32 cellular contexts compared by ENCODE assay signal in genomic region chr10:131025333-131025732, GRCh38.
"Had no signal": no experiment of that assay in that cellular context is flagged by ENCODE, and none has a peak within 500 bp of the region (broad histone marks: within the 10 kb centered on the region; RNA-seq: fewer than 3 reads in every experiment).

No MANE protein-coding gene starts in this region.

- H3K9me3 Mint-ChIP-seq: activated B cell treated with CpG ODN at 0.5 μM for 24 hours; activated CD4-positive, alpha-beta memory T cell treated with anti-CD3 and anti-CD28 coated beads for 36 hours; activated CD4-positive, alpha-beta T cell treated with anti-CD3 and anti-CD28 coated beads, Interleukin-2, amount 10 ng/mL, durations not matched to agents 24 days and 14 days; activated T-helper 1 cell treated with anti-CD3 and anti-CD28 coated beads, Interleukin-12 subunit alpha, Interleukin-12 subunit beta, Interleukin-2, Interleukin-4 antibody, amounts not matched to agents 30 ng/mL and 10 ng/mL and 1 ng/mL, durations not matched to agents 14 hours and 24 hours and 36 hours; central memory CD8-positive, alpha-beta T cell; T-helper 2 cell treated with Interferon-gamma antibody and Interleukin-4, amounts not matched to agents 5 μg/mL and 100 μg/mL, for 36 hours had no signal

- H3K27me3 Mint-ChIP-seq: activated B cell treated with CpG ODN at 0.5 μM for 24 hours; activated CD4-positive, alpha-beta memory T cell treated with anti-CD3 and anti-CD28 coated beads for 36 hours; activated CD4-positive, alpha-beta T cell treated with anti-CD3 and anti-CD28 coated beads, Interleukin-2, amount 10 ng/mL, durations not matched to agents 24 days and 14 days; activated CD8-positive, alpha-beta memory T cell treated with anti-CD3 and anti-CD28 coated beads, Interleukin-2, amount 10 ng/mL, durations not matched to agents 7 days and 5 days; central memory CD8-positive, alpha-beta T cell; effector memory CD8-positive, alpha-beta T cell had no signal

- H3K36me3 ChIP-seq: brain microvascular endothelial cell, esophagus squamous epithelium, gastroesophageal sphincter, heart right ventricle, WERI-Rb-1 had no signal

- H3K4me1 Mint-ChIP-seq: activated B cell treated with CpG ODN at 0.5 μM for 24 hours; activated CD4-positive, alpha-beta T cell treated with anti-CD3 and anti-CD28 coated beads, Interleukin-2, amount 10 ng/mL, durations not matched to agents 24 days and 14 days; activated CD8-positive, alpha-beta memory T cell treated with anti-CD3 and anti-CD28 coated beads, Interleukin-2, amount 10 ng/mL, durations not matched to agents 7 days and 5 days; central memory CD8-positive, alpha-beta T cell; T-helper 17 cell had no signal

- H3K27ac Mint-ChIP-seq: activated B cell treated with CpG ODN at 0.5 μM for 24 hours; activated CD4-positive, alpha-beta memory T cell treated with anti-CD3 and anti-CD28 coated beads for 36 hours; activated CD4-positive, alpha-beta T cell treated with anti-CD3 and anti-CD28 coated beads, Interleukin-2, amount 10 ng/mL, durations not matched to agents 24 days and 14 days; activated CD8-positive, alpha-beta memory T cell treated with anti-CD3 and anti-CD28 coated beads, Interleukin-2, amount 10 ng/mL, durations not matched to agents 7 days and 5 days; activated CD8-positive, alpha-beta T cell treated with anti-CD3 and anti-CD28 coated beads, Interleukin-2, amount 10 ng/mL, durations not matched to agents 7 days and 5 days; activated naive CD8-positive, alpha-beta T cell; activated T-helper 1 cell treated with anti-CD3 and anti-CD28 coated beads, Interleukin-12 subunit alpha, Interleukin-12 subunit beta, Interleukin-2, Interleukin-4 antibody, amounts not matched to agents 30 ng/mL and 10 ng/mL and 1 ng/mL, durations not matched to agents 14 hours and 24 hours and 36 hours; effector memory CD8-positive, alpha-beta T cell; T-helper 17 cell; T-helper 2 cell treated with Interferon-gamma antibody and Interleukin-4, amounts not matched to agents 5 μg/mL and 100 μg/mL, for 36 hours had no signal

- H3K27ac ChIP-seq: brain microvascular endothelial cell, epithelial cell of prostate, esophagus squamous epithelium, gastroesophageal sphincter, heart right ventricle, WERI-Rb-1 had no signal

- H3K9me3 ChIP-seq: esophagus squamous epithelium, gastroesophageal sphincter, heart right ventricle had no signal

- H3K36me3 Mint-ChIP-seq: activated CD4-positive, alpha-beta memory T cell treated with anti-CD3 and anti-CD28 coated beads for 36 hours; activated CD8-positive, alpha-beta memory T cell treated with anti-CD3 and anti-CD28 coated beads, Interleukin-2, amount 10 ng/mL, durations not matched to agents 7 days and 5 days; activated naive CD8-positive, alpha-beta T cell had no signal

- ATAC-seq: activated CD4-positive, CD25-positive, alpha-beta regulatory T cell treated with anti-CD3 and anti-CD28 coated beads, Interleukin-2, amount 50 U/mL, for 24 hours; activated CD8-positive, alpha-beta memory T cell treated with anti-CD3 and anti-CD28 coated beads, Interleukin-2, amount 10 ng/mL, durations not matched to agents 7 days and 5 days; activated CD8-positive, alpha-beta T cell treated with anti-CD3 and anti-CD28 coated beads, Interleukin-2, amount 10 ng/mL, durations not matched to agents 7 days and 5 days; effector memory CD8-positive, alpha-beta T cell; gastroesophageal sphincter; heart right ventricle; T-helper 17 cell had no signal

- H3K4me3 ChIP-seq: esophagus squamous epithelium, gastroesophageal sphincter, heart right ventricle had no signal

- H3K4me3 Mint-ChIP-seq: activated B cell treated with CpG ODN at 0.5 μM for 24 hours; activated CD4-positive, alpha-beta memory T cell treated with anti-CD3 and anti-CD28 coated beads for 36 hours; activated CD4-positive, alpha-beta T cell treated with anti-CD3 and anti-CD28 coated beads, Interleukin-2, amount 10 ng/mL, durations not matched to agents 24 days and 14 days; activated CD8-positive, alpha-beta memory T cell treated with anti-CD3 and anti-CD28 coated beads, Interleukin-2, amount 10 ng/mL, durations not matched to agents 7 days and 5 days; activated CD8-positive, alpha-beta T cell treated with anti-CD3 and anti-CD28 coated beads, Interleukin-2, amount 10 ng/mL, durations not matched to agents 7 days and 5 days; activated naive CD8-positive, alpha-beta T cell; activated T-helper 1 cell treated with anti-CD3 and anti-CD28 coated beads, Interleukin-12 subunit alpha, Interleukin-12 subunit beta, Interleukin-2, Interleukin-4 antibody, amounts not matched to agents 30 ng/mL and 10 ng/mL and 1 ng/mL, durations not matched to agents 14 hours and 24 hours and 36 hours; central memory CD8-positive, alpha-beta T cell; effector memory CD8-positive, alpha-beta T cell; T-helper 17 cell; T-helper 2 cell treated with Interferon-gamma antibody and Interleukin-4, amounts not matched to agents 5 μg/mL and 100 μg/mL, for 36 hours had no signal

- H3K4me1 ChIP-seq: esophagus squamous epithelium, gastroesophageal sphincter, heart right ventricle had no signal

- H3K27me3 ChIP-seq: brain microvascular endothelial cell had no signal

- DNase-seq: activated B cell treated with CpG ODN at 0.5 μM for 24 hours; activated CD4-positive, alpha-beta memory T cell treated with anti-CD3 and anti-CD28 coated beads for 36 hours; activated CD4-positive, alpha-beta T cell treated with anti-CD3 and anti-CD28 coated beads, Interleukin-2, amount 10 ng/mL, durations not matched to agents 24 days and 14 days; activated CD8-positive, alpha-beta memory T cell treated with anti-CD3 and anti-CD28 coated beads, Interleukin-2, amount 10 ng/mL, durations not matched to agents 7 days and 5 days; activated CD8-positive, alpha-beta memory T cell treated with anti-CD3 and anti-CD28 coated beads, Interleukin-2, amount 50 U/mL, for 4 hours; activated CD8-positive, alpha-beta T cell treated with anti-CD3 and anti-CD28 coated beads, Interleukin-2, amount 10 ng/mL, durations not matched to agents 7 days and 5 days; activated gamma-delta T cell; activated naive CD4-positive, alpha-beta T cell treated with anti-CD3 and anti-CD28 coated beads, Interleukin-2, amount 50 U/mL, for 16 hours; activated naive CD4-positive, alpha-beta T cell treated with Interleukin-2 at 50 U/mL for 16 hours; activated T-cell treated with anti-CD3 and anti-CD28 coated beads, Interleukin-2, amount 50 U/mL, for 1 hour; activated T-cell treated with anti-CD3 and anti-CD28 coated beads, Interleukin-2, amount 50 U/mL, for 48 hours; amniotic stem cell; anterior cingulate cortex; brain microvascular endothelial cell; cortex of kidney; dermis blood vessel endothelial cell; effector CD4-positive, alpha-beta T cell; effector memory CD8-positive, alpha-beta T cell; esophagus squamous epithelium; foreskin melanocyte; heart right ventricle; T-helper 1 cell; T-helper 17 cell; T1000; WERI-Rb-1 had no signal
